1 cellular context compared by ENCODE assay signal in genomic region chr15:90931737-90932659, GRCh38.
TF ChIP-seq lines count a peak whose summit lies in the region.

A gene with protein sequence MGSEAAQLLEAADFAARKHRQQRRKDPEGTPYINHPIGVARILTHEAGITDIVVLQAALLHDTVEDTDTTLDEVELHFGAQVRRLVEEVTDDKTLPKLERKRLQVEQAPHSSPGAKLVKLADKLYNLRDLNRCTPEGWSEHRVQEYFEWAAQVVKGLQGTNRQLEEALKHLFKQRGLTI (minus strand): TSS chr15:90932549. CDS start chr15:90932540, 9 bp downstream.

TF ChIP-seq in WTC11, 78 proteins besides CTCF, POLR2A, EP300 and RAD21 (continued from another document):
- TF ChIP-seq, protein P1, sequence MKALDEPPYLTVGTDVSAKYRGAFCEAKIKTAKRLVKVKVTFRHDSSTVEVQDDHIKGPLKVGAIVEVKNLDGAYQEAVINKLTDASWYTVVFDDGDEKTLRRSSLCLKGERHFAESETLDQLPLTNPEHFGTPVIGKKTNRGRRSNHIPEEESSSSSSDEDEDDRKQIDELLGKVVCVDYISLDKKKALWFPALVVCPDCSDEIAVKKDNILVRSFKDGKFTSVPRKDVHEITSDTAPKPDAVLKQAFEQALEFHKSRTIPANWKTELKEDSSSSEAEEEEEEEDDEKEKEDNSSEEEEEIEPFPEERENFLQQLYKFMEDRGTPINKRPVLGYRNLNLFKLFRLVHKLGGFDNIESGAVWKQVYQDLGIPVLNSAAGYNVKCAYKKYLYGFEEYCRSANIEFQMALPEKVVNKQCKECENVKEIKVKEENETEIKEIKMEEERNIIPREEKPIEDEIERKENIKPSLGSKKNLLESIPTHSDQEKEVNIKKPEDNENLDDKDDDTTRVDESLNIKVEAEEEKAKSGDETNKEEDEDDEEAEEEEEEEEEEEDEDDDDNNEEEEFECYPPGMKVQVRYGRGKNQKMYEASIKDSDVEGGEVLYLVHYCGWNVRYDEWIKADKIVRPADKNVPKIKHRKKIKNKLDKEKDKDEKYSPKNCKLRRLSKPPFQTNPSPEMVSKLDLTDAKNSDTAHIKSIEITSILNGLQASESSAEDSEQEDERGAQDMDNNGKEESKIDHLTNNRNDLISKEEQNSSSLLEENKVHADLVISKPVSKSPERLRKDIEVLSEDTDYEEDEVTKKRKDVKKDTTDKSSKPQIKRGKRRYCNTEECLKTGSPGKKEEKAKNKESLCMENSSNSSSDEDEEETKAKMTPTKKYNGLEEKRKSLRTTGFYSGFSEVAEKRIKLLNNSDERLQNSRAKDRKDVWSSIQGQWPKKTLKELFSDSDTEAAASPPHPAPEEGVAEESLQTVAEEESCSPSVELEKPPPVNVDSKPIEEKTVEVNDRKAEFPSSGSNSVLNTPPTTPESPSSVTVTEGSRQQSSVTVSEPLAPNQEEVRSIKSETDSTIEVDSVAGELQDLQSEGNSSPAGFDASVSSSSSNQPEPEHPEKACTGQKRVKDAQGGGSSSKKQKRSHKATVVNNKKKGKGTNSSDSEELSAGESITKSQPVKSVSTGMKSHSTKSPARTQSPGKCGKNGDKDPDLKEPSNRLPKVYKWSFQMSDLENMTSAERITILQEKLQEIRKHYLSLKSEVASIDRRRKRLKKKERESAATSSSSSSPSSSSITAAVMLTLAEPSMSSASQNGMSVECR (CRISPR knock-in tag; IDR thresholded peaks at IDR 0.05; ENCODE audit: borderline replicate concordance) = peak; percentile 58; the same call in 1 of the 2 replicates
- TF ChIP-seq FOXP1 (CRISPR knock-in tag; IDR thresholded peaks at IDR 0.05; ENCODE audit: borderline replicate concordance) (peak; percentile 79; the same call in 1 of the 2 replicates), ELF4 (CRISPR knock-in tag; IDR thresholded peaks at IDR 0.05; ENCODE audit: low read depth) (0 out of 2 replicates have a peak, but pooled peaks have one; percentile 49), KAT7 (CRISPR knock-in tag; IDR thresholded peaks at IDR 0.05; ENCODE audit: borderline replicate concordance) (peak; percentile 71; the same call in 1 of the 2 replicates), USF2 (CRISPR knock-in tag; IDR thresholded peaks at IDR 0.05) (no peak), ETV6 (CRISPR knock-in tag; IDR thresholded peaks at IDR 0.05) (peak; percentile 50; the same call in 1 of the 2 replicates), ZNF317 (CRISPR knock-in tag; IDR thresholded peaks at IDR 0.05; ENCODE audit: borderline replicate concordance, low read depth) (peak; percentile 18; the same call in 1 of the 2 replicates), FOXP4 (CRISPR knock-in tag; IDR thresholded peaks at IDR 0.05) (0 out of 2 replicates have a peak, but pooled peaks have one; percentile 40), HMGXB4 (CRISPR knock-in tag; IDR thresholded peaks at IDR 0.05) (peak; percentile 100), ATF2 (CRISPR knock-in tag; IDR thresholded peaks at IDR 0.05; ENCODE audit: borderline replicate concordance, low read depth) (0 out of 2 replicates have a peak, but pooled peaks have one; percentile 18), FOXK1 (CRISPR knock-in tag; IDR thresholded peaks at IDR 0.05) (peak; percentile 55), JAZF1 (CRISPR knock-in tag; IDR thresholded peaks at IDR 0.05) (no peak)
- TF ChIP-seq, protein P2, sequence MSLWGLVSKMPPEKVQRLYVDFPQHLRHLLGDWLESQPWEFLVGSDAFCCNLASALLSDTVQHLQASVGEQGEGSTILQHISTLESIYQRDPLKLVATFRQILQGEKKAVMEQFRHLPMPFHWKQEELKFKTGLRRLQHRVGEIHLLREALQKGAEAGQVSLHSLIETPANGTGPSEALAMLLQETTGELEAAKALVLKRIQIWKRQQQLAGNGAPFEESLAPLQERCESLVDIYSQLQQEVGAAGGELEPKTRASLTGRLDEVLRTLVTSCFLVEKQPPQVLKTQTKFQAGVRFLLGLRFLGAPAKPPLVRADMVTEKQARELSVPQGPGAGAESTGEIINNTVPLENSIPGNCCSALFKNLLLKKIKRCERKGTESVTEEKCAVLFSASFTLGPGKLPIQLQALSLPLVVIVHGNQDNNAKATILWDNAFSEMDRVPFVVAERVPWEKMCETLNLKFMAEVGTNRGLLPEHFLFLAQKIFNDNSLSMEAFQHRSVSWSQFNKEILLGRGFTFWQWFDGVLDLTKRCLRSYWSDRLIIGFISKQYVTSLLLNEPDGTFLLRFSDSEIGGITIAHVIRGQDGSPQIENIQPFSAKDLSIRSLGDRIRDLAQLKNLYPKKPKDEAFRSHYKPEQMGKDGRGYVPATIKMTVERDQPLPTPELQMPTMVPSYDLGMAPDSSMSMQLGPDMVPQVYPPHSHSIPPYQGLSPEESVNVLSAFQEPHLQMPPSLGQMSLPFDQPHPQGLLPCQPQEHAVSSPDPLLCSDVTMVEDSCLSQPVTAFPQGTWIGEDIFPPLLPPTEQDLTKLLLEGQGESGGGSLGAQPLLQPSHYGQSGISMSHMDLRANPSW (CRISPR knock-in tag; conservative IDR thresholded peaks at IDR 0.05; ENCODE audit: low read depth) = no peak
- TF ChIP-seq, protein P3, sequence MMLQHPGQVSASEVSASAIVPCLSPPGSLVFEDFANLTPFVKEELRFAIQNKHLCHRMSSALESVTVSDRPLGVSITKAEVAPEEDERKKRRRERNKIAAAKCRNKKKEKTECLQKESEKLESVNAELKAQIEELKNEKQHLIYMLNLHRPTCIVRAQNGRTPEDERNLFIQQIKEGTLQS (CRISPR knock-in tag; conservative IDR thresholded peaks at IDR 0.05) = no peak
